Comparison of ENCODE assay signal across 1 cellular context in the genomic region with DNA sequence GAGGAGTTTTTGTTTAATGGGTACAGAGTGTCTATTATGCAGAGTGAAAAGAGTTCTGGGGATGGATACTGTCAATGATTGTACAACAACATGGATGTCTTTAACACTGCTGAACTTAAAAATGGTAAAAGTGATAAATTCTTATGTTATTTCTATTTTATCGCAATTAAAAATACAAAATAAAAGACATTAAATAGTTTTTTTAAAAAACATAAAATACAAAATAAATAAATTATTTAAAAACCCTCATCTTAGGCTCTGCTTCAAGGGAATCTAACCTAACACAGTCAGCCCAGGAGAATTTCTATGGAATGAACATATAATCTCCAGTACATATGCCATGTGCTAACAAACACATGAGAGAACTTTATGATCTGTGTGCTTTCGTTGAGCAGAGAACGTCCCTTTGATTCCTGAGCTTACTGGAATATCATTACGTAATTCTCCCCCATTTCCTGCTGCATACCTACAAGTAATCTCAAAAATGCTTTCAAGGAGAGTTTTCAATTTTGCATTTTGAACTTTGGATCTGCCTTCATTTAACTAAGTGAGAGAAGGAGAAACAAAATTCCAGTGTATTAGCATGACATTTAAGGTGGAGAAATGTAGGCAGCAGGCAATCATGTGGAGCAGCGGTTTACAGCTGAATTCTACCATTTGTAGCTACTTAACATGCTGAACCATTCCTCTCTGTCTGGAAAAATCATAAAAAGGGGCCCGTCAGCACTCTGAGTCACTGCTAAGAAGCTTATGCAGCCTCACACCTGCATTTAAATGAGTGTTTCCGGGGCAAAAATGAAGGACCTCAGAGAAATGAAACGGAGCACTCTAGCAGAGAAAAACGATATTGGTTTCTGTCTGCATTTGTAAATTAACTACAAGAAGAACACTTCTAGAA.
TF ChIP-seq lines count a peak whose summit lies in the region.

No MANE protein-coding gene starts in this region.

TF ChIP-seq in HepG2, 621 proteins besides CTCF, POLR2A, EP300 and RAD21 (continued from another document):
- no peak for TF ChIP-seq EZH2 (conservative IDR thresholded peaks at IDR 0.05; ENCODE audit: low read depth, low read length)
- peak; percentile 89 for TF ChIP-seq ZNF160 (CRISPR knock-in tag; IDR thresholded peaks at IDR 0.05)
- TF ChIP-seq ZBTB42 (CRISPR knock-in tag; IDR thresholded peaks at IDR 0.05) = no peak
- TF ChIP-seq, protein P1, sequence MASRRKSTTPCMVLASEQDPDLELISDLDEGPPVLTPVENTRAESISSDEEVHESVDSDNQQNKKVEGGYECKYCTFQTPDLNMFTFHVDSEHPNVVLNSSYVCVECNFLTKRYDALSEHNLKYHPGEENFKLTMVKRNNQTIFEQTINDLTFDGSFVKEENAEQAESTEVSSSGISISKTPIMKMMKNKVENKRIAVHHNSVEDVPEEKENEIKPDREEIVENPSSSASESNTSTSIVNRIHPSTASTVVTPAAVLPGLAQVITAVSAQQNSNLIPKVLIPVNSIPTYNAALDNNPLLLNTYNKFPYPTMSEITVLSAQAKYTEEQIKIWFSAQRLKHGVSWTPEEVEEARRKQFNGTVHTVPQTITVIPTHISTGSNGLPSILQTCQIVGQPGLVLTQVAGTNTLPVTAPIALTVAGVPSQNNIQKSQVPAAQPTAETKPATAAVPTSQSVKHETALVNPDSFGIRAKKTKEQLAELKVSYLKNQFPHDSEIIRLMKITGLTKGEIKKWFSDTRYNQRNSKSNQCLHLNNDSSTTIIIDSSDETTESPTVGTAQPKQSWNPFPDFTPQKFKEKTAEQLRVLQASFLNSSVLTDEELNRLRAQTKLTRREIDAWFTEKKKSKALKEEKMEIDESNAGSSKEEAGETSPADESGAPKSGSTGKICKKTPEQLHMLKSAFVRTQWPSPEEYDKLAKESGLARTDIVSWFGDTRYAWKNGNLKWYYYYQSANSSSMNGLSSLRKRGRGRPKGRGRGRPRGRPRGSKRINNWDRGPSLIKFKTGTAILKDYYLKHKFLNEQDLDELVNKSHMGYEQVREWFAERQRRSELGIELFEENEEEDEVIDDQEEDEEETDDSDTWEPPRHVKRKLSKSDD (CRISPR knock-in tag; IDR thresholded peaks at IDR 0.05; ENCODE audit: low read depth) = no peak
- no peak for TF ChIP-seq TAF1 (CRISPR knock-in tag; IDR thresholded peaks at IDR 0.05)
- TF ChIP-seq, protein P2, sequence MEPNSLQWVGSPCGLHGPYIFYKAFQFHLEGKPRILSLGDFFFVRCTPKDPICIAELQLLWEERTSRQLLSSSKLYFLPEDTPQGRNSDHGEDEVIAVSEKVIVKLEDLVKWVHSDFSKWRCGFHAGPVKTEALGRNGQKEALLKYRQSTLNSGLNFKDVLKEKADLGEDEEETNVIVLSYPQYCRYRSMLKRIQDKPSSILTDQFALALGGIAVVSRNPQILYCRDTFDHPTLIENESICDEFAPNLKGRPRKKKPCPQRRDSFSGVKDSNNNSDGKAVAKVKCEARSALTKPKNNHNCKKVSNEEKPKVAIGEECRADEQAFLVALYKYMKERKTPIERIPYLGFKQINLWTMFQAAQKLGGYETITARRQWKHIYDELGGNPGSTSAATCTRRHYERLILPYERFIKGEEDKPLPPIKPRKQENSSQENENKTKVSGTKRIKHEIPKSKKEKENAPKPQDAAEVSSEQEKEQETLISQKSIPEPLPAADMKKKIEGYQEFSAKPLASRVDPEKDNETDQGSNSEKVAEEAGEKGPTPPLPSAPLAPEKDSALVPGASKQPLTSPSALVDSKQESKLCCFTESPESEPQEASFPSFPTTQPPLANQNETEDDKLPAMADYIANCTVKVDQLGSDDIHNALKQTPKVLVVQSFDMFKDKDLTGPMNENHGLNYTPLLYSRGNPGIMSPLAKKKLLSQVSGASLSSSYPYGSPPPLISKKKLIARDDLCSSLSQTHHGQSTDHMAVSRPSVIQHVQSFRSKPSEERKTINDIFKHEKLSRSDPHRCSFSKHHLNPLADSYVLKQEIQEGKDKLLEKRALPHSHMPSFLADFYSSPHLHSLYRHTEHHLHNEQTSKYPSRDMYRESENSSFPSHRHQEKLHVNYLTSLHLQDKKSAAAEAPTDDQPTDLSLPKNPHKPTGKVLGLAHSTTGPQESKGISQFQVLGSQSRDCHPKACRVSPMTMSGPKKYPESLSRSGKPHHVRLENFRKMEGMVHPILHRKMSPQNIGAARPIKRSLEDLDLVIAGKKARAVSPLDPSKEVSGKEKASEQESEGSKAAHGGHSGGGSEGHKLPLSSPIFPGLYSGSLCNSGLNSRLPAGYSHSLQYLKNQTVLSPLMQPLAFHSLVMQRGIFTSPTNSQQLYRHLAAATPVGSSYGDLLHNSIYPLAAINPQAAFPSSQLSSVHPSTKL (CRISPR knock-in tag; IDR thresholded peaks at IDR 0.05) = peak; percentile 37; the same call in 1 of the 2 replicates
TF ChIP-seq in HepG2: peak in this region for 9.
